Comparison of ENCODE assay signal across 1 cellular context in genomic region chrX:1452497-1453389, GRCh38.
TF ChIP-seq lines count a peak whose summit lies in the region.

Gene ASMTL (minus strand): TSS chrX:1452909. CDS start chrX:1452840, 69 bp downstream.

TF ChIP-seq in WTC11, 78 proteins besides CTCF, POLR2A, EP300 and RAD21 (continued from another document):
- peak; percentile 55; the same call in 1 of the 2 replicates for TF ChIP-seq USF1 (CRISPR knock-in tag; IDR thresholded peaks at IDR 0.05)
- TF ChIP-seq STAT6 (CRISPR knock-in tag; conservative IDR thresholded peaks at IDR 0.05; ENCODE audit: low read depth), result no peak
- no peak for TF ChIP-seq NFATC4 (CRISPR knock-in tag; IDR thresholded peaks at IDR 0.05)
- no peak for TF ChIP-seq ZBTB21 (CRISPR knock-in tag; IDR thresholded peaks at IDR 0.05; ENCODE audit: borderline replicate concordance)
- TF ChIP-seq FOXJ3 (CRISPR knock-in tag; IDR thresholded peaks at IDR 0.05; ENCODE audit: borderline replicate concordance), result no peak
- TF ChIP-seq HMGA2 (CRISPR knock-in tag; IDR thresholded peaks at IDR 0.05), result no peak
- no peak for TF ChIP-seq ZNF263 (CRISPR knock-in tag; IDR thresholded peaks at IDR 0.05; ENCODE audit: low read depth)
- TF ChIP-seq NFYB (CRISPR knock-in tag; conservative IDR thresholded peaks at IDR 0.05; ENCODE audit: low read depth), result no peak
- peak; percentile 55; the same call in 1 of the 2 replicates for TF ChIP-seq IRF1 (CRISPR knock-in tag; IDR thresholded peaks at IDR 0.05)
- TF ChIP-seq KAT7 (CRISPR knock-in tag; IDR thresholded peaks at IDR 0.05; ENCODE audit: borderline replicate concordance), result no peak
- no peak for TF ChIP-seq NR1H2 (CRISPR knock-in tag; IDR thresholded peaks at IDR 0.05)
- no peak for TF ChIP-seq TEAD4 (CRISPR knock-in tag; IDR thresholded peaks at IDR 0.05)
- TF ChIP-seq MYBL2 (CRISPR knock-in tag; IDR thresholded peaks at IDR 0.05), result peak; percentile 49; the same call in 1 of the 2 replicates
- peak; percentile 47; the same call in 1 of the 2 replicates for TF ChIP-seq ESRRA (CRISPR knock-in tag; IDR thresholded peaks at IDR 0.05; ENCODE audit: borderline replicate concordance)
- no peak for TF ChIP-seq NR3C1 (CRISPR knock-in tag; conservative IDR thresholded peaks at IDR 0.05; ENCODE audit: low read depth)
- TF ChIP-seq FOXP4 (CRISPR knock-in tag; IDR thresholded peaks at IDR 0.05), result 0 out of 2 replicates have a peak, but pooled peaks have one; percentile 68
- no peak for TF ChIP-seq GABPB1 (CRISPR knock-in tag; IDR thresholded peaks at IDR 0.05)
- TF ChIP-seq CBFB (CRISPR knock-in tag; IDR thresholded peaks at IDR 0.05; ENCODE audit: low read depth), result no peak
- TF ChIP-seq ZNF232 (CRISPR knock-in tag; IDR thresholded peaks at IDR 0.05), result 0 out of 2 replicates have a peak, but pooled peaks have one; percentile 69
- TF ChIP-seq RORB (CRISPR knock-in tag; IDR thresholded peaks at IDR 0.05), result no peak
- TF ChIP-seq AR (CRISPR knock-in tag; IDR thresholded peaks at IDR 0.05), result no peak
- no peak for TF ChIP-seq NFE2L1 (CRISPR knock-in tag; IDR thresholded peaks at IDR 0.05)
- no peak for TF ChIP-seq ELF4 (CRISPR knock-in tag; IDR thresholded peaks at IDR 0.05; ENCODE audit: low read depth)
- TF ChIP-seq SMAD3 (CRISPR knock-in tag; IDR thresholded peaks at IDR 0.05; ENCODE audit: borderline replicate concordance), result peak; percentile 79; the same call in 1 of the 2 replicates
- peak; percentile 72; the same call in 1 of the 2 replicates for TF ChIP-seq FOXK1 (CRISPR knock-in tag; IDR thresholded peaks at IDR 0.05)
- no peak for TF ChIP-seq ZNF396 (CRISPR knock-in tag; IDR thresholded peaks at IDR 0.05; ENCODE audit: borderline replicate concordance)
- no peak for TF ChIP-seq ZNF425 (CRISPR knock-in tag; conservative IDR thresholded peaks at IDR 0.05)
- TF ChIP-seq MLX (CRISPR knock-in tag; IDR thresholded peaks at IDR 0.05), result no peak
- no peak for TF ChIP-seq PREB (CRISPR knock-in tag; IDR thresholded peaks at IDR 0.05; ENCODE audit: borderline replicate concordance)
- TF ChIP-seq E2F1 (CRISPR knock-in tag; IDR thresholded peaks at IDR 0.05), result peak; percentile 70; the same call in 1 of the 2 replicates
